In genomic region chr3:6680119-6680806, GRCh38 we compare ENCODE assay signal across 15 cellular contexts.
DNase-seq lines count a peak whose midpoint lies in the region; ATAC-seq, FAIRE-seq and TF ChIP-seq lines count a peak whose summit lies in the region.
"Had no signal": no experiment of that assay in that cellular context is flagged by ENCODE, and none has a peak within 500 bp of the region (broad histone marks: within the 10 kb centered on the region; RNA-seq: fewer than 3 reads in every experiment).

No MANE protein-coding gene starts in this region.

- no peak for DNase-seq in cerebellar cortex (ENCODE audit: low spot score)
- DNase-seq in H54 (ENCODE audit: insufficient read length, low spot score): no peak
- no peak for DNase-seq in activated CD4-positive, alpha-beta memory T cell treated with anti-CD3 and anti-CD28 coated beads, Interleukin-2, amount 10 ng/mL, durations not matched to agents 7 days and 5 days
- DNase-seq in ecto neural progenitor cell (ENCODE audit: low spot score): no peak
- DNase-seq: activated CD4-positive, alpha-beta T cell treated with anti-CD3 and anti-CD28 coated beads for 1 hour; NCI-H1092; NCI-H82; psoas muscle; testis had no signal

- no peak overlapping the region for H3K4me3 Mint-ChIP-seq in activated CD4-positive, alpha-beta memory T cell treated with anti-CD3 and anti-CD28 coated beads, Interleukin-2, amount 10 ng/mL, durations not matched to agents 7 days and 5 days

- ATAC-seq in GM18511 (IDR thresholded peaks at IDR 0.05; ENCODE audit: unreplicated experiment) (peak; percentile 91), GM21360 (IDR thresholded peaks at IDR 0.05; ENCODE audit: unreplicated experiment) (peak; percentile 96), HG02943 (IDR thresholded peaks at IDR 0.05; ENCODE audit: low read depth, unreplicated experiment) (peak; percentile 95), HG03571 (IDR thresholded peaks at IDR 0.05; ENCODE audit: unreplicated experiment) (peak; percentile 95)
- ATAC-seq: psoas muscle, SK-N-SH treated with all-trans-retinoic acid at 6 μM for 48 hours had no signal

- no peaks in the 10 kb centered on the region for H3K27me3 Mint-ChIP-seq in activated CD4-positive, alpha-beta memory T cell treated with anti-CD3 and anti-CD28 coated beads, Interleukin-2, amount 10 ng/mL, durations not matched to agents 7 days and 5 days

- CTCF ChIA-PET in activated CD4-positive, alpha-beta memory T cell treated with anti-CD3 and anti-CD28 coated beads, Interleukin-2, amount 10 ng/mL, durations not matched to agents 7 days and 5 days (lab: Charles Lee): no interaction called here

- no peaks in the 10 kb centered on the region for H3K36me3 Mint-ChIP-seq in activated CD4-positive, alpha-beta memory T cell treated with anti-CD3 and anti-CD28 coated beads, Interleukin-2, amount 10 ng/mL, durations not matched to agents 7 days and 5 days (ENCODE audit: low read depth)

- H3K27ac Mint-ChIP-seq in activated CD4-positive, alpha-beta memory T cell treated with anti-CD3 and anti-CD28 coated beads, Interleukin-2, amount 10 ng/mL, durations not matched to agents 7 days and 5 days: no peak overlapping the region
- H3K27ac Mint-ChIP-seq: activated T-helper 2 cell treated with anti-CD3 and anti-CD28 coated beads, Interferon-gamma antibody, Interleukin-2, Interleukin-4, amounts not matched to agents 10 μg/mL and 5 μg/mL and 100 μg/mL, durations not matched to agents 14 hours and 24 hours and 36 hours had no signal

- FAIRE-seq in H54 (lab: Jason Lieb, UNC): no peak

- H3K4me1 Mint-ChIP-seq in activated CD4-positive, alpha-beta memory T cell treated with anti-CD3 and anti-CD28 coated beads, Interleukin-2, amount 10 ng/mL, durations not matched to agents 7 days and 5 days: no peaks in the 10 kb centered on the region

- POLR2A ChIA-PET in activated CD4-positive, alpha-beta memory T cell treated with anti-CD3 and anti-CD28 coated beads, Interleukin-2, amount 10 ng/mL, durations not matched to agents 7 days and 5 days (lab: Charles Lee): no interaction called here

- peaks cover 18% of the 10 kb centered on the region for H3K9me3 Mint-ChIP-seq in activated CD4-positive, alpha-beta memory T cell treated with anti-CD3 and anti-CD28 coated beads, Interleukin-2, amount 10 ng/mL, durations not matched to agents 7 days and 5 days

- no peak for TF ChIP-seq POLR2A in H54 (IDR thresholded peaks at IDR 0.05; ENCODE audit: low read depth, low read length)
